24 cellular contexts compared by ENCODE assay signal in the genomic region with DNA sequence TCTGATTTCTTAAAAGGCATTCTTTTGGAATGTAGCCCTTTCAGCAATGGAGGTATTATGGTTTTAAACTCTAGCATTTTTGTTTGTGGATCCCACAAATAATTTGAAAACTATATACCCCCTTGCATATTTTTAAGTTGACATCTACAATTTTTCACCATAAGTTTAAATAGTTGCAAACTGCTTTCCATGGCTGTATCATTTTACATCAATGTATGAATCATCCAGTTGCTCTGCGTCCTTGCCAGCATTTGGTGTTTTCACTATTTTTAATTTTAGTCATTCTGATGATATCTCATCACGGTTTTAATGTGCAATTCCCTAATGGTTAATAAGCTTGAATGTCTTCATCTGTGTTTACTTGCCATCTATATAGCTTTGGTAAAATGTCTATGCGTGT. TPM values are rescaled to one million over a fixed set of nuclear protein-coding genes. Genes with fewer than 3 reads are reported as not detected.
A peak's percentile ranks its signal among the peaks of the same experiment; 100 is the strongest.
DNase-seq lines count a peak whose midpoint lies in the region; ATAC-seq and TF ChIP-seq lines count a peak whose summit lies in the region.
"Had no signal": no experiment of that assay in that cellular context is flagged by ENCODE, and none has a peak within 500 bp of the region (broad histone marks: within the 10 kb centered on the region; RNA-seq: fewer than 3 reads in every experiment).

No MANE protein-coding gene starts in this region.

- no peaks in the 10 kb centered on the region for H3K9me3 ChIP-seq in PC-3 (ENCODE audit: low read length)
- H3K9me3 ChIP-seq: uterus had no signal

- CTCF ChIA-PET in PC-3 (lab: Charles Lee), result no interaction called here

- H3K27me3 ChIP-seq in PC-3 (ENCODE audit: low read length), result no peaks in the 10 kb centered on the region
- H3K27me3 ChIP-seq: uterus had no signal

- no peak overlapping the region for H2AFZ ChIP-seq in PC-3 (ENCODE audit: low read length)

- H3K4me2 ChIP-seq in PC-3 (ENCODE audit: low read length), result no peak overlapping the region

- no peak for DNase-seq in activated naive CD4-positive, alpha-beta T cell (lab: John Stamatoyannopoulos, UW)
- peak; percentile 48 for DNase-seq in PC-3
- peak; percentile 46 for DNase-seq in choroid plexus epithelial cell (ENCODE audit: low read depth)
- DNase-seq in stimulated activated effector memory CD8-positive, alpha-beta T cell treated with anti-CD3 and anti-CD28 coated beads, Interleukin-12 subunit alpha, Interleukin-12 subunit beta, amount 100 ng/mL, for 72 hours (ENCODE audit: low spot score in 2 of 2), result no peak
- no peak for DNase-seq in AML-193 (lab: John Stamatoyannopoulos, UW)
- DNase-seq: activated CD8-positive, alpha-beta T cell treated with anti-CD3 and anti-CD28 coated beads for 36 hours; activated naive CD8-positive, alpha-beta T cell treated with anti-CD3 and anti-CD28 coated beads, Interleukin-2, amount 10 ng/mL, durations not matched to agents 7 days and 5 days; activated T-cell treated with anti-CD3 and anti-CD28 coated beads, Interleukin-2, amount 50 U/mL, for 48 hours; CD4-positive, alpha-beta T cell; central memory CD4-positive, alpha-beta T cell; Karpas-422; kidney glomerular epithelial cell; NCI-H1105 treated with DMSO at 0.1 percent for 48 hours; occipital lobe; retina; SIG-M5; stimulated activated CD4-positive, alpha-beta T cell treated with anti-CD3 and anti-CD28 coated beads, Interleukin-12 subunit alpha, Interleukin-12 subunit beta, amount 100 ng/mL, for 4 hours; stimulated activated CD8-positive, alpha-beta memory T cell treated with anti-CD3 and anti-CD28 coated beads, Interleukin-4, amount 100 ng/mL, for 48 hours; uterus had no signal

- H3K9me3 Mint-ChIP-seq in activated naive CD4-positive, alpha-beta T cell treated with anti-CD3 and anti-CD28 coated beads, Interleukin-2, amount 50 U/mL, for 24 hours, result no peaks in the 10 kb centered on the region
- H3K9me3 Mint-ChIP-seq in stimulated activated effector memory CD8-positive, alpha-beta T cell treated with anti-CD3 and anti-CD28 coated beads, Interleukin-12 subunit alpha, Interleukin-12 subunit beta, amount 100 ng/mL, for 72 hours, result no peaks in the 10 kb centered on the region
- H3K9me3 Mint-ChIP-seq: activated CD8-positive, alpha-beta T cell treated with anti-CD3 and anti-CD28 coated beads for 36 hours; activated naive CD8-positive, alpha-beta T cell treated with anti-CD3 and anti-CD28 coated beads, Interleukin-2, amount 10 ng/mL, durations not matched to agents 7 days and 5 days; CD4-positive, alpha-beta T cell; memory B cell had no signal

- H3K79me2 ChIP-seq in PC-3 (ENCODE audit: low read length), result no peaks in the 10 kb centered on the region

- POLR2A ChIA-PET in PC-3 (lab: Charles Lee; ENCODE audit: unreplicated experiment), result no interaction called here

- H3K4me3 ChIP-seq in PC-3 (ENCODE audit: low read length) (no peak overlapping the region), choroid plexus epithelial cell (ENCODE audit: low read depth, low read length) (no peak overlapping the region)
- H3K4me3 ChIP-seq: uterus had no signal

- peaks cover 11% of the 10 kb centered on the region for H3K4me1 ChIP-seq in PC-3 (ENCODE audit: insufficient read depth, low read length)

- H3K36me3 Mint-ChIP-seq in activated naive CD4-positive, alpha-beta T cell treated with anti-CD3 and anti-CD28 coated beads, Interleukin-2, amount 50 U/mL, for 24 hours, result peaks cover 4% of the 10 kb centered on the region
- no peaks in the 10 kb centered on the region for H3K36me3 Mint-ChIP-seq in stimulated activated effector memory CD8-positive, alpha-beta T cell treated with anti-CD3 and anti-CD28 coated beads, Interleukin-12 subunit alpha, Interleukin-12 subunit beta, amount 100 ng/mL, for 72 hours

- peaks cover 70% of the 10 kb centered on the region for H3K4me1 Mint-ChIP-seq in activated naive CD4-positive, alpha-beta T cell treated with anti-CD3 and anti-CD28 coated beads, Interleukin-2, amount 50 U/mL, for 24 hours
- H3K4me1 Mint-ChIP-seq in stimulated activated effector memory CD8-positive, alpha-beta T cell treated with anti-CD3 and anti-CD28 coated beads, Interleukin-12 subunit alpha, Interleukin-12 subunit beta, amount 100 ng/mL, for 72 hours, result peaks cover 36% of the 10 kb centered on the region

- H3K9ac ChIP-seq in PC-3 (ENCODE audit: low read length), result no peak overlapping the region

- H3K27me3 Mint-ChIP-seq in activated naive CD4-positive, alpha-beta T cell treated with anti-CD3 and anti-CD28 coated beads, Interleukin-2, amount 50 U/mL, for 24 hours, result no peaks in the 10 kb centered on the region
- H3K27me3 Mint-ChIP-seq: activated CD8-positive, alpha-beta T cell treated with anti-CD3 and anti-CD28 coated beads for 36 hours; activated naive CD8-positive, alpha-beta T cell treated with anti-CD3 and anti-CD28 coated beads, Interleukin-2, amount 10 ng/mL, durations not matched to agents 7 days and 5 days; CD4-positive, alpha-beta T cell; memory B cell had no signal

- intact Hi-C loops in PC-3 (cut with micrococcal nuclease), result no loop called here

- no peak overlapping the region for H3K27ac ChIP-seq in PC-3 (ENCODE audit: low read length)
- H3K27ac ChIP-seq: uterus, VCaP had no signal

- H4K20me1 ChIP-seq in PC-3 (ENCODE audit: low read length), result no peaks in the 10 kb centered on the region

- BruUV-seq in PC-3 (replicated peaks; lab: Mats Ljungman, UMichigan), result no TSS peak

- H3K9me2 ChIP-seq in PC-3 (replicated peaks; ENCODE audit: low read length), result no peaks in the 10 kb centered on the region

- ATAC-seq in PC-3 (peak; percentile 31; the same call in 1 of the 2 replicates), HG02623 (IDR thresholded peaks at IDR 0.05; ENCODE audit: unreplicated experiment) (no peak), HG03135 (IDR thresholded peaks at IDR 0.05; ENCODE audit: unreplicated experiment) (no peak)
- peak; percentile 61 for ATAC-seq in stimulated activated effector memory CD8-positive, alpha-beta T cell treated with anti-CD3 and anti-CD28 coated beads, Interleukin-12 subunit alpha, Interleukin-12 subunit beta, amount 100 ng/mL, for 72 hours
- ATAC-seq: activated CD8-positive, alpha-beta T cell treated with anti-CD3 and anti-CD28 coated beads for 36 hours had no signal

- H3K4me3 Mint-ChIP-seq in activated naive CD4-positive, alpha-beta T cell treated with anti-CD3 and anti-CD28 coated beads, Interleukin-2, amount 50 U/mL, for 24 hours, result no peak overlapping the region
- H3K4me3 Mint-ChIP-seq in stimulated activated effector memory CD8-positive, alpha-beta T cell treated with anti-CD3 and anti-CD28 coated beads, Interleukin-12 subunit alpha, Interleukin-12 subunit beta, amount 100 ng/mL, for 72 hours, result no peak overlapping the region
- H3K4me3 Mint-ChIP-seq: activated CD8-positive, alpha-beta T cell treated with anti-CD3 and anti-CD28 coated beads for 36 hours; activated naive CD8-positive, alpha-beta T cell treated with anti-CD3 and anti-CD28 coated beads, Interleukin-2, amount 10 ng/mL, durations not matched to agents 7 days and 5 days; CD4-positive, alpha-beta T cell; memory B cell had no signal

- peak overlapping the region; percentile 8 for H3K27ac Mint-ChIP-seq in activated naive CD4-positive, alpha-beta T cell treated with anti-CD3 and anti-CD28 coated beads, Interleukin-2, amount 50 U/mL, for 24 hours
- no peak overlapping the region for H3K27ac Mint-ChIP-seq in stimulated activated effector memory CD8-positive, alpha-beta T cell treated with anti-CD3 and anti-CD28 coated beads, Interleukin-12 subunit alpha, Interleukin-12 subunit beta, amount 100 ng/mL, for 72 hours
- H3K27ac Mint-ChIP-seq: activated CD8-positive, alpha-beta T cell treated with anti-CD3 and anti-CD28 coated beads for 36 hours; activated naive CD8-positive, alpha-beta T cell treated with anti-CD3 and anti-CD28 coated beads, Interleukin-2, amount 10 ng/mL, durations not matched to agents 7 days and 5 days; CD4-positive, alpha-beta T cell had no signal

- no peaks in the 10 kb centered on the region for H3K36me3 ChIP-seq in PC-3 (ENCODE audit: low read depth, low read length)
- H3K36me3 ChIP-seq: uterus had no signal

- TF ChIP-seq CTCF in PC-3 (conservative IDR thresholded peaks at IDR 0.05; ENCODE audit: low read depth, low read length), result no peak
- no peak for TF ChIP-seq CTCF in choroid plexus epithelial cell (conservative IDR thresholded peaks at IDR 0.05; ENCODE audit: low read depth, low read length)

- no peaks in the 10 kb centered on the region for H3F3A ChIP-seq in PC-3 (ENCODE audit: low read length, unreplicated experiment)

RNA-seq across cellular contexts. Expression of gene DIPK1A, which starts 20.7 kb away (rescaled TPM):
- total RNA-seq in PC-3 (2014; rRNA removed), result 1.0 and 2.1 TPM in 2 replicates

Comparison
In these comparisons a context has a peak if more than half of its experiments do, and no peak if none do; other contexts are left out.
1. DNase-seq: peak in PC-3 (single experiment) and choroid plexus epithelial cell (single experiment); none in activated naive CD4-positive, alpha-beta T cell (0 of 4), stimulated activated effector memory CD8-positive, alpha-beta T cell treated with anti-CD3 and anti-CD28 coated beads, Interleukin-12 subunit alpha, Interleukin-12 subunit beta, amount 100 ng/mL, for 72 hours (0 of 2) and AML-193 (0 of 2).
2. ATAC-seq: peak in PC-3 (single experiment) and stimulated activated effector memory CD8-positive, alpha-beta T cell treated with anti-CD3 and anti-CD28 coated beads, Interleukin-12 subunit alpha, Interleukin-12 subunit beta, amount 100 ng/mL, for 72 hours (single experiment); none in HG02623 (single experiment) and HG03135 (single experiment).